In genomic region chr1:115189814-115190541, GRCh38 we compare ENCODE assay signal across 12 cellular contexts.
DNase-seq lines count a peak whose midpoint lies in the region; ATAC-seq, FAIRE-seq and TF ChIP-seq lines count a peak whose summit lies in the region.
"Had no signal": no experiment of that assay in that cellular context is flagged by ENCODE, and none has a peak within 500 bp of the region (broad histone marks: within the 10 kb centered on the region; RNA-seq: fewer than 3 reads in every experiment).

No MANE protein-coding gene starts in this region.

- ATAC-seq in A549, result peak; percentile 95
- ATAC-seq in left lung, result peak; percentile 43
- no peak for ATAC-seq in GM18868 (IDR thresholded peaks at IDR 0.05; ENCODE audit: unreplicated experiment)
- no peak for ATAC-seq in GM21447 (IDR thresholded peaks at IDR 0.05; ENCODE audit: unreplicated experiment)

- peak overlapping the region; percentile 52 for H3K4me2 ChIP-seq in A549

- no peaks in the 10 kb centered on the region for H3K27me3 ChIP-seq in left lung

- H3K4me3 ChIP-seq in A549, result no peak overlapping the region
- no peak overlapping the region for H3K4me3 ChIP-seq in cardiac fibroblast (replicated peaks in 1 of 2; ENCODE audit: low read depth in 2 of 2, low read length in 2 of 2)
- H3K4me3 ChIP-seq in left lung, result no peak overlapping the region

- peak in 1 of 2 experiments; percentile 21; a peak in 2 of 5 replicates for TF ChIP-seq RAD21 in A549 (conservative IDR thresholded peaks at IDR 0.05 in 1 of 2, IDR thresholded peaks at IDR 0.05 in 1 of 2)

- POLR2A ChIA-PET in A549 (lab: Yijun Ruan, JAX), result interaction anchor here (1.1 kb wide), 1 partner anchor 11 kb away, joined by 8 read pairs; no protein-coding TSS in a partner anchor

- H3K4me1 ChIP-seq in A549 (peaks cover 43% of the 10 kb centered on the region), left lung (no peaks in the 10 kb centered on the region)
- H3K4me1 ChIP-seq: parathyroid adenoma had no signal

- intact Hi-C loops in left lung (cut with DNase I), result no loop called here

- TF ChIP-seq CTCF in A549 (IDR thresholded peaks at IDR 0.05), result no peak
- no peak for TF ChIP-seq CTCF in cardiac fibroblast (IDR thresholded peaks at IDR 0.05; ENCODE audit: low read depth, low read length)
- no peak for TF ChIP-seq CTCF in left lung (IDR thresholded peaks at IDR 0.05)

- no peaks in the 10 kb centered on the region for H3K36me3 ChIP-seq in left lung

- DNase-seq in A549 (ENCODE audit: low read depth in 1 of 2, low spot score in 1 of 2) (peak; percentile 55 to 86), LoVo (ENCODE audit: low spot score) (peak; percentile 24), cardiac fibroblast (ENCODE audit: low read depth in 2 of 2) (peak; percentile 71 to 72), left lung (no peak), cerebellum (ENCODE audit: low spot score) (no peak)
- DNase-seq in activated CD4-positive, CD25-positive, alpha-beta regulatory T cell (lab: John Stamatoyannopoulos, UW), result no peak
- DNase-seq: activated effector memory CD4-positive, alpha-beta T cell treated with Interleukin-2 at 50 U/mL for 16 hours; NCI-H1694; stimulated activated naive CD4-positive, alpha-beta T cell treated with Interleukin-2 at 50 U/mL for 16 hours had no signal

- TF ChIP-seq POLR2A in A549 (IDR thresholded peaks at IDR 0.05; ENCODE audit: low read length), result no peak

- H3K27ac ChIP-seq in A549, result peak overlapping the region; percentile 88 to 90
- no peak overlapping the region for H3K27ac ChIP-seq in left lung
- H3K27ac ChIP-seq: parathyroid adenoma had no signal

- CTCF ChIA-PET in A549 (lab: Yijun Ruan, JAX), result interaction anchor here (0.9 to 2.0 kb wide), 5 partner anchors 10 to 406 kb away, joined by 3 to 4 read pairs (median 4); no protein-coding TSS in a partner anchor

- H3K9me3 ChIP-seq in A549 (no peaks in the 10 kb centered on the region), left lung (no peaks in the 10 kb centered on the region)

- peak; percentile 61 to 73; a peak in 2 of 5 replicates for TF ChIP-seq EP300 in A549 (IDR thresholded peaks at IDR 0.05)

- WGBS in A549 (ENCODE audit: missing lambda C conversion rate), result 9% methylated on average over 5 of the region's 5 CpGs

- no peak for FAIRE-seq in A549 (lab: Jason Lieb, UNC)

TF ChIP-seq in A549, 52 proteins besides CTCF, POLR2A, EP300 and RAD21:
- TF ChIP-seq GATA3 (IDR thresholded peaks at IDR 0.05; ENCODE audit: borderline replicate concordance), result peak; percentile 72; the same call in 1 of the 2 replicates
- no peak for TF ChIP-seq ZFP36 (IDR thresholded peaks at IDR 0.05; ENCODE audit: borderline replicate concordance, partially characterized antibody)
- TF ChIP-seq FOSL2 (IDR thresholded peaks at IDR 0.05), result peak; percentile 52
- TF ChIP-seq FOSL2 (CRISPR knock-in tag; IDR thresholded peaks at IDR 0.05), result peak; percentile 71
- TF ChIP-seq NFE2L2 (conservative IDR thresholded peaks at IDR 0.05; ENCODE audit: low read length), result peak; percentile 84
- TF ChIP-seq HMGXB4 (CRISPR knock-in tag; IDR thresholded peaks at IDR 0.05; ENCODE audit: borderline replicate concordance), result no peak
- TF ChIP-seq PBX3 (IDR thresholded peaks at IDR 0.05), result no peak
- no peak for TF ChIP-seq MYC (IDR thresholded peaks at IDR 0.05; ENCODE audit: borderline replicate concordance, low read length)
- no peak for TF ChIP-seq EHMT2 (IDR thresholded peaks at IDR 0.05; ENCODE audit: low read depth)
- TF ChIP-seq HDAC2 (IDR thresholded peaks at IDR 0.05), result no peak
- TF ChIP-seq MAX (IDR thresholded peaks at IDR 0.05), result peak; percentile 70
- peak; percentile 41 to 42; a peak in 1 of 5 replicates for TF ChIP-seq JUN (IDR thresholded peaks at IDR 0.05)
- TF ChIP-seq MAFK (IDR thresholded peaks at IDR 0.05; ENCODE audit: partially characterized antibody), result peak; percentile 97
- peak; percentile 56; the same call in 1 of the 2 replicates for TF ChIP-seq HOXB5 (CRISPR knock-in tag; IDR thresholded peaks at IDR 0.05)
- no peak for TF ChIP-seq PHF8 (IDR thresholded peaks at IDR 0.05; ENCODE audit: borderline replicate concordance, low read depth)
- TF ChIP-seq NR3C1 (IDR thresholded peaks at IDR 0.05), result no peak
- 0 out of 3 replicates have a peak, but pooled peaks have one; percentile 15 for TF ChIP-seq SMC3 (IDR thresholded peaks at IDR 0.05)
- TF ChIP-seq TP53 (CRISPR knock-in tag; IDR thresholded peaks at IDR 0.05), result no peak
- TF ChIP-seq JUNB (IDR thresholded peaks at IDR 0.05), result peak; percentile 80

Comparison
In these comparisons a context has a peak if more than half of its experiments do, and no peak if none do; other contexts are left out.
1. ATAC-seq: peak in A549 (2 of 2) and left lung (single experiment); none in GM18868 (single experiment) and GM21447 (single experiment).
2. DNase-seq: peak in A549 (2 of 2), LoVo (single experiment) and cardiac fibroblast (2 of 2); none in left lung (0 of 2), cerebellum (single experiment) and activated CD4-positive, CD25-positive, alpha-beta regulatory T cell (0 of 4).
3. H3K27ac ChIP-seq: peak in A549 (2 of 2); none in left lung (0 of 2).